In the genomic region with DNA sequence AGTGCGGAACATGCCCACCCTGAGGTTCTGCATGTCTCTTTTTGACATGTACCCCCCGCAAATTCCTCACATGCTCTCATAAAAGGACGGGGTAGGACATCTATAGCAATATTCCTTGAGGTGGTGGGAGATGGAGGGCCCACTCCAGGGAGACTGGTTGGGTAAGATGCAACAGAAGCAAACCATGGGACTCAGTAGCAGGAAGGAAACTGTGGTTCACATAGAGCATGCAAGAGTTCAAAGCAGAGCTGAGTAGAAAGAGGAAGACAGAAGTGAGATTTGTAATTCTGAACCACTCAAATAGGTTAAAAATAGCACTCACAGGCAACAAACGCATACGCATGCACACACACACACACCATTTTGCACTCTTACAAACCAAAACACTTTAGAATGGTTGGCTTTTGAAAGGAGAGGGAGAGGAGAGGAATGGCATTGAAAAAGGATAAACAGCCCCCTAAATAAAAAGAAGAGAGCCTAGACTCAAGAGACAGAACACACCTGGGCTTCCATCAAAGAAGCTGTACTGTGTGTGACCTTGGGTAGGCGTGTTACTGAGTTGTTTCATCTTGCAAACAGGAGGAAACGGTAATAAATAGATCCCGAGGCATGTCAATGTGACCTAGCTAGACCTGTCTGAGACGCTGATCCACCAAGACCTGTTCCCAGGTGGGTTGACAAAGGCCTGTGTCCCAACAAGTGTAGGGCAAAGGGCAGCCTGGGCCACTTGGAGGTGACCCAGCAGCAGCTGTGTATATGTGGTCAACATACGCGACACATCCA, we compare ENCODE assay signal across 8 cellular contexts.
A peak's percentile ranks its signal among the peaks of the same experiment; 100 is the strongest.
DNase-seq lines count a peak whose midpoint lies in the region; ATAC-seq and TF ChIP-seq lines count a peak whose summit lies in the region.

No MANE protein-coding gene starts in this region.

- H3K23ac ChIP-seq in H9 (ENCODE audit: insufficient read length, low read depth, low read length) = no peak overlapping the region

- no peak overlapping the region for H2BK20ac ChIP-seq in H9 (ENCODE audit: low read depth, low read length, poor library complexity, severe bottlenecking)

- H2BK5ac ChIP-seq in H9 (ENCODE audit: insufficient read length, low read length) = no peak overlapping the region

- H3K9me3 Mint-ChIP-seq in IgD-negative memory B cell (peaks cover 0 to 2% (median 0%) of the 10 kb centered on the region in 3 donors), H9 (no peaks in the 10 kb centered on the region; a peak in 2 of 5 replicates)
- H3K9me3 Mint-ChIP-seq in central memory CD8-positive, alpha-beta T cell = no peaks in the 10 kb centered on the region

- no peak overlapping the region for H2BK15ac ChIP-seq in H9 (ENCODE audit: low read depth, low read length)

- DNase-seq in central memory CD8-positive, alpha-beta T cell (ENCODE audit: low spot score in 2 of 2) = no peak
- no peak for DNase-seq in gastrocnemius medialis
- DNase-seq in H9 = no peak
- DNase-seq in RKO (ENCODE audit: low spot score) = no peak
- DNase-seq in esophagus muscularis mucosa (ENCODE audit: extremely low spot score) = no peak

- no peak overlapping the region for H3K18ac ChIP-seq in H9 (ENCODE audit: insufficient read length, low read depth, low read length)

- no peak overlapping the region for H3K4me2 ChIP-seq in H9 (ENCODE audit: insufficient read depth, insufficient read length, low read length)

- H3K4me3 Mint-ChIP-seq in IgD-negative memory B cell (peak overlapping the region; percentile 58 to 87 (median 67)), H9 (no peak overlapping the region)
- H3K4me3 Mint-ChIP-seq in central memory CD8-positive, alpha-beta T cell = peak overlapping the region; percentile 75

- H3K14ac ChIP-seq in H9 (ENCODE audit: insufficient read depth, low read length) = no peak overlapping the region

- H3K27me3 ChIP-seq in gastrocnemius medialis = peaks cover 9 to 12% (median 11%) of the 10 kb centered on the region in 3 donors
- peaks cover 4% of the 10 kb centered on the region; the same call in 1 of the 2 replicates for H3K27me3 ChIP-seq in H9 (ENCODE audit: insufficient read depth, low read length)
- H3K27me3 ChIP-seq in esophagus muscularis mucosa = peaks cover 0 to 62% (median 4%) of the 10 kb centered on the region in 4 donors

- WGBS in H9 (ENCODE audit: extremely low coverage, insufficient read length, low lambda C conversion rate) = no CpG with 5 or more reads among the region's 11 CpGs
- 52% methylated on average over 11 of the region's 11 CpGs for WGBS in esophagus muscularis mucosa

- H2AFZ ChIP-seq in H9 (ENCODE audit: low read length) = no peak overlapping the region

- peak; percentile 87 for ATAC-seq in GM18505 (IDR thresholded peaks at IDR 0.05; ENCODE audit: unreplicated experiment)
- peak; percentile 90 for ATAC-seq in GM21528 (IDR thresholded peaks at IDR 0.05; ENCODE audit: low FRiP score, unreplicated experiment)
- peak; percentile 86 for ATAC-seq in central memory CD8-positive, alpha-beta T cell (replicated peaks; ENCODE audit: extremely low read depth, poor library complexity, severe bottlenecking)
- no peak for ATAC-seq in gastrocnemius medialis

- no peak overlapping the region for H3T11ph ChIP-seq in H9 (ENCODE audit: low read length)

- H3K9me3 ChIP-seq in gastrocnemius medialis (no peaks in the 10 kb centered on the region), H9 (ENCODE audit: control insufficient read depth, low read depth, low read length) (no peaks in the 10 kb centered on the region), esophagus muscularis mucosa (no peaks in the 10 kb centered on the region)

- no peaks in the 10 kb centered on the region for H4K20me1 ChIP-seq in H9 (ENCODE audit: control insufficient read depth, insufficient read depth, insufficient read length)

- peak overlapping the region; percentile 67 to 91 (median 80) for H3K27ac Mint-ChIP-seq in IgD-negative memory B cell
- H3K27ac Mint-ChIP-seq in central memory CD8-positive, alpha-beta T cell (ENCODE audit: low read depth) = peak overlapping the region; percentile 73
- no peak overlapping the region for H3K27ac Mint-ChIP-seq in H9

- peaks cover 7% of the 10 kb centered on the region for H3K23me2 ChIP-seq in H9 (ENCODE audit: insufficient read length, low read depth, low read length, poor library complexity, severe bottlenecking)

- no peak for TF ChIP-seq POLR2A in GM18505 (IDR thresholded peaks at IDR 0.05; ENCODE audit: borderline replicate concordance, extremely low read depth, insufficient read depth, insufficient read length)
- TF ChIP-seq POLR2A in gastrocnemius medialis (IDR thresholded peaks at IDR 0.05) = no peak
- no peak for TF ChIP-seq POLR2A in esophagus muscularis mucosa (IDR thresholded peaks at IDR 0.05; ENCODE audit: low read depth)

- H3K27me3 Mint-ChIP-seq in IgD-negative memory B cell = peaks cover 1% of the 10 kb centered on the region
- no peaks in the 10 kb centered on the region for H3K27me3 Mint-ChIP-seq in central memory CD8-positive, alpha-beta T cell
- peaks cover 80% of the 10 kb centered on the region for H3K27me3 Mint-ChIP-seq in H9 (ENCODE audit: low read depth)

- no peak overlapping the region for H4K8ac ChIP-seq in H9 (replicated peaks; ENCODE audit: insufficient read length, low read depth, low read length)

- no peak overlapping the region for H4K5ac ChIP-seq in H9 (ENCODE audit: insufficient read length, low read depth, low read length)

- H3K36me3 ChIP-seq in gastrocnemius medialis (no peaks in the 10 kb centered on the region), esophagus muscularis mucosa (no peaks in the 10 kb centered on the region)

- H3K4ac ChIP-seq in H9 (ENCODE audit: low read depth, low read length) = no peak overlapping the region

- H3K4me1 Mint-ChIP-seq in IgD-negative memory B cell (peaks cover 45 to 74% (median 59%) of the 10 kb centered on the region in 3 donors), H9 (peaks cover 3 to 4% of the 10 kb centered on the region in 2 experiments)
- peaks cover 67% of the 10 kb centered on the region for H3K4me1 Mint-ChIP-seq in central memory CD8-positive, alpha-beta T cell

- H3K4me3 ChIP-seq in gastrocnemius medialis (no peak overlapping the region), esophagus muscularis mucosa (no peak overlapping the region)

- intact Hi-C loops in gastrocnemius medialis (cut with DNase I; ENCODE audit: low total_unique reads) (no loop called here), esophagus muscularis mucosa (cut with DNase I) (no loop called here)

- no peak overlapping the region for H2AK5ac ChIP-seq in H9 (ENCODE audit: insufficient read length, low read length)

- H3K56ac ChIP-seq in H9 (ENCODE audit: insufficient read length, low read depth, low read length) = no peak overlapping the region

- H2BK120ac ChIP-seq in H9 (ENCODE audit: low read depth, low read length, poor library complexity, severe bottlenecking) = no peak overlapping the region

- H3K4me1 ChIP-seq in gastrocnemius medialis = no peaks in the 10 kb centered on the region
- peaks cover 2% of the 10 kb centered on the region; the same call in 1 of the 2 replicates for H3K4me1 ChIP-seq in H9 (ENCODE audit: insufficient read depth, low read length)
- peaks cover 6 to 9% (median 8%) of the 10 kb centered on the region in 4 donors for H3K4me1 ChIP-seq in esophagus muscularis mucosa

- no peak for TF ChIP-seq EP300 in esophagus muscularis mucosa (IDR thresholded peaks at IDR 0.05)

- no peak overlapping the region for H2BK12ac ChIP-seq in H9 (ENCODE audit: insufficient read length, low read depth, low read length)

- H3K79me1 ChIP-seq in H9 (ENCODE audit: insufficient read depth, low read depth, low read length, poor library complexity, severe bottlenecking) = no peaks in the 10 kb centered on the region

- no peak overlapping the region for H3K9ac ChIP-seq in H9 (ENCODE audit: extremely low read depth, insufficient read length, low read length)

- H3K36me3 Mint-ChIP-seq in IgD-negative memory B cell = no peaks in the 10 kb centered on the region
- peaks cover 7% of the 10 kb centered on the region for H3K36me3 Mint-ChIP-seq in central memory CD8-positive, alpha-beta T cell (ENCODE audit: insufficient read depth)
- H3K36me3 Mint-ChIP-seq in H9 (ENCODE audit: insufficient read depth in 1 of 3, low read depth in 3 of 3) = peaks cover 0 to 2% (median 0%) of the 10 kb centered on the region in 3 experiments; a peak in 1 of 7 replicates

- H3K27ac ChIP-seq in gastrocnemius medialis = no peak overlapping the region
- H3K27ac ChIP-seq in H9 (ENCODE audit: insufficient read length, low read depth, low read length) = no peak overlapping the region
- no peak overlapping the region for H3K27ac ChIP-seq in esophagus muscularis mucosa (replicated peaks in 1 of 4)

- H3K79me2 ChIP-seq in H9 (ENCODE audit: insufficient read depth, low read length) = no peaks in the 10 kb centered on the region

- TF ChIP-seq CTCF in gastrocnemius medialis (IDR thresholded peaks at IDR 0.05 in 4 of 5, conservative IDR thresholded peaks at IDR 0.05 in 1 of 5) (no peak), H9 (conservative IDR thresholded peaks at IDR 0.05) (no peak), esophagus muscularis mucosa (IDR thresholded peaks at IDR 0.05) (no peak)

- H4K91ac ChIP-seq in H9 (ENCODE audit: insufficient read length, low read depth, low read length) = no peak overlapping the region

- in situ Hi-C loops in gastrocnemius medialis (cut with MboI; ENCODE audit: low sequenced_read_pairs in 4 of 4) = no loop called here

Comparison
In these comparisons a context has a peak if more than half of its experiments do, and no peak if none do; other contexts are left out.
1. ATAC-seq: peak in GM18505 (single experiment), GM21528 (single experiment) and central memory CD8-positive, alpha-beta T cell (single experiment); none in gastrocnemius medialis (0 of 2).
2. H3K27ac Mint-ChIP-seq: peak in IgD-negative memory B cell (3 of 3) and central memory CD8-positive, alpha-beta T cell (single experiment); none in H9 (0 of 3).
3. H3K4me3 Mint-ChIP-seq: peak in IgD-negative memory B cell (4 of 4) and central memory CD8-positive, alpha-beta T cell (single experiment); none in H9 (0 of 2).